Comparison of ENCODE assay signal across 1 cellular context in genomic region chr14:75069811-75070145, GRCh38.
TF ChIP-seq lines count a peak whose summit lies in the region.

No MANE protein-coding gene starts in this region.

TF ChIP-seq in liver, 16 proteins besides CTCF, POLR2A, EP300 and RAD21 (continued from another document):
- TF ChIP-seq REST (IDR thresholded peaks at IDR 0.05) (no peak), SP1 (IDR thresholded peaks at IDR 0.05) (no peak), JUND (IDR thresholded peaks at IDR 0.05) (no peak), ZBTB33 (IDR thresholded peaks at IDR 0.05) (no peak), MAX (IDR thresholded peaks at IDR 0.05) (no peak), YY1 (IDR thresholded peaks at IDR 0.05) (no peak)
